Comparison of ENCODE assay signal across 6 cellular contexts in genomic region chr7:100475549-100475948, GRCh38. TPM values are rescaled to one million over a fixed set of nuclear protein-coding genes. Genes with fewer than 3 reads are reported as not detected.
A peak's percentile ranks its signal among the peaks of the same experiment; 100 is the strongest.
DNase-seq lines count a peak whose midpoint lies in the region; ATAC-seq lines count a peak whose summit lies in the region.

No MANE protein-coding gene starts in this region.

- intact Hi-C loops in activated T-helper 1 cell treated with anti-CD3 and anti-CD28 coated beads, Interleukin-12 subunit alpha, Interleukin-12 subunit beta, Interleukin-2, Interleukin-4 antibody, amounts not matched to agents 30 ng/mL and 10 ng/mL and 1 ng/mL, durations not matched to agents 14 hours and 24 hours and 36 hours (cut with micrococcal nuclease) = loop anchor here (5.0 kb wide), 2 partner anchors 217 to 252 kb away; partner anchors contain the start of gene GIGYF1

- H3K4me3 ChIP-seq in CD4-positive, CD25-positive, alpha-beta regulatory T cell (ENCODE audit: low read depth, low read length) = peak overlapping the region; percentile 44
- peak overlapping the region in 1 of 2 donors; percentile 82 for H3K4me3 ChIP-seq in muscle layer of colon (ENCODE audit: low read depth in 1 of 2, low read length in 2 of 2)

- H3K27me3 ChIP-seq in CD4-positive, CD25-positive, alpha-beta regulatory T cell (ENCODE audit: control insufficient read depth, insufficient read depth, low read length) = no peaks in the 10 kb centered on the region
- H3K27me3 ChIP-seq in muscle layer of colon (ENCODE audit: control insufficient read depth in 1 of 2, insufficient read depth in 2 of 2, low read length in 2 of 2) = no peaks in the 10 kb centered on the region

- H3K4me1 ChIP-seq in CD4-positive, CD25-positive, alpha-beta regulatory T cell (ENCODE audit: control insufficient read depth, insufficient read depth, low read length, poor library complexity, severe bottlenecking) = peaks cover 61% of the 10 kb centered on the region
- H3K4me1 ChIP-seq in muscle layer of colon (ENCODE audit: insufficient read depth, low read length) = peaks cover 47% of the 10 kb centered on the region

- peaks cover 14% of the 10 kb centered on the region for H3K36me3 Mint-ChIP-seq in CD4-positive, CD25-positive, alpha-beta regulatory T cell
- peaks cover 36% of the 10 kb centered on the region for H3K36me3 Mint-ChIP-seq in activated T-helper 1 cell treated with anti-CD3 and anti-CD28 coated beads, Interleukin-12 subunit alpha, Interleukin-12 subunit beta, Interleukin-2, Interleukin-4 antibody, amounts not matched to agents 30 ng/mL and 10 ng/mL and 1 ng/mL, durations not matched to agents 14 hours and 24 hours and 36 hours (ENCODE audit: low read depth)

- peak overlapping the region; percentile 93 to 95 (median 95) for H3K27ac Mint-ChIP-seq in CD4-positive, CD25-positive, alpha-beta regulatory T cell
- peak overlapping the region; percentile 88 for H3K27ac Mint-ChIP-seq in activated T-helper 1 cell treated with anti-CD3 and anti-CD28 coated beads, Interleukin-12 subunit alpha, Interleukin-12 subunit beta, Interleukin-2, Interleukin-4 antibody, amounts not matched to agents 30 ng/mL and 10 ng/mL and 1 ng/mL, durations not matched to agents 14 hours and 24 hours and 36 hours

- H3K9ac ChIP-seq in muscle layer of colon (ENCODE audit: low read length) = peak overlapping the region; percentile 73

- H3K9me3 Mint-ChIP-seq in CD4-positive, CD25-positive, alpha-beta regulatory T cell = peaks cover 0 to 2% (median 0%) of the 10 kb centered on the region in 7 donors
- H3K9me3 Mint-ChIP-seq in activated T-helper 1 cell treated with anti-CD3 and anti-CD28 coated beads, Interleukin-12 subunit alpha, Interleukin-12 subunit beta, Interleukin-2, Interleukin-4 antibody, amounts not matched to agents 30 ng/mL and 10 ng/mL and 1 ng/mL, durations not matched to agents 14 hours and 24 hours and 36 hours = no peaks in the 10 kb centered on the region

- no peak for ATAC-seq in CD4-positive, CD25-positive, alpha-beta regulatory T cell (ENCODE audit: low read depth in 2 of 2)

- peaks cover 29% of the 10 kb centered on the region for H3K36me3 ChIP-seq in CD4-positive, CD25-positive, alpha-beta regulatory T cell (ENCODE audit: control insufficient read depth, insufficient read depth, low read length)
- peaks cover 19% of the 10 kb centered on the region for H3K36me3 ChIP-seq in muscle layer of colon (ENCODE audit: insufficient read depth, low read length)

- peaks cover 0 to 56% (median 30%) of the 10 kb centered on the region in 4 donors for H3K4me1 Mint-ChIP-seq in CD4-positive, CD25-positive, alpha-beta regulatory T cell
- peaks cover 40% of the 10 kb centered on the region for H3K4me1 Mint-ChIP-seq in activated T-helper 1 cell treated with anti-CD3 and anti-CD28 coated beads, Interleukin-12 subunit alpha, Interleukin-12 subunit beta, Interleukin-2, Interleukin-4 antibody, amounts not matched to agents 30 ng/mL and 10 ng/mL and 1 ng/mL, durations not matched to agents 14 hours and 24 hours and 36 hours (ENCODE audit: low read depth)

- no peak for DNase-seq in CD4-positive, CD25-positive, alpha-beta regulatory T cell
- DNase-seq in activated T-helper 1 cell treated with anti-CD3 and anti-CD28 coated beads, Interleukin-12 subunit alpha, Interleukin-12 subunit beta, Interleukin-2, Interleukin-4 antibody, amounts not matched to agents 30 ng/mL and 10 ng/mL and 1 ng/mL, durations not matched to agents 14 hours and 24 hours and 36 hours (ENCODE audit: low spot score) = no peak
- DNase-seq in NCI-H2081 treated with DMSO at 0.1 percent for 48 hours (lab: John Stamatoyannopoulos, UW) (no peak), NCI-H187 treated with DMSO at 0.1 percent for 48 hours (lab: John Stamatoyannopoulos, UW) (no peak), SIG-M5 (lab: John Stamatoyannopoulos, UW) (no peak)

- no peaks in the 10 kb centered on the region for H3K9me3 ChIP-seq in CD4-positive, CD25-positive, alpha-beta regulatory T cell (ENCODE audit: control insufficient read depth in 2 of 2, low read length in 2 of 2)
- no peaks in the 10 kb centered on the region for H3K9me3 ChIP-seq in muscle layer of colon (ENCODE audit: low read length)

- peak overlapping the region; percentile 69 for H3K27ac ChIP-seq in CD4-positive, CD25-positive, alpha-beta regulatory T cell (ENCODE audit: insufficient read depth, low read length, poor library complexity, severe bottlenecking)
- peak overlapping the region; percentile 78 for H3K27ac ChIP-seq in muscle layer of colon (ENCODE audit: low read depth, low read length)

- peaks cover 8% of the 10 kb centered on the region for H3K27me3 Mint-ChIP-seq in CD4-positive, CD25-positive, alpha-beta regulatory T cell
- no peaks in the 10 kb centered on the region for H3K27me3 Mint-ChIP-seq in activated T-helper 1 cell treated with anti-CD3 and anti-CD28 coated beads, Interleukin-12 subunit alpha, Interleukin-12 subunit beta, Interleukin-2, Interleukin-4 antibody, amounts not matched to agents 30 ng/mL and 10 ng/mL and 1 ng/mL, durations not matched to agents 14 hours and 24 hours and 36 hours (ENCODE audit: insufficient read depth)

- H3K4me3 Mint-ChIP-seq in CD4-positive, CD25-positive, alpha-beta regulatory T cell = peak overlapping the region; percentile 86 to 97 (median 94)
- H3K4me3 Mint-ChIP-seq in activated T-helper 1 cell treated with anti-CD3 and anti-CD28 coated beads, Interleukin-12 subunit alpha, Interleukin-12 subunit beta, Interleukin-2, Interleukin-4 antibody, amounts not matched to agents 30 ng/mL and 10 ng/mL and 1 ng/mL, durations not matched to agents 14 hours and 24 hours and 36 hours = peak overlapping the region; percentile 99

RNA-seq across cellular contexts. Expression of gene TSC22D4, which starts 3.5 kb away (rescaled TPM):
- 113 TPM for total RNA-seq in CD4-positive, CD25-positive, alpha-beta regulatory T cell
- polyA plus RNA-seq in CD4-positive, CD25-positive, alpha-beta regulatory T cell = 10 to 100 TPM; 22.2 to 35.8 (median 33.4) TPM
- 126 and 134 TPM in 2 replicates for total RNA-seq in activated T-helper 1 cell treated with anti-CD3 and anti-CD28 coated beads, Interleukin-12 subunit alpha, Interleukin-12 subunit beta, Interleukin-2, Interleukin-4 antibody, amounts not matched to agents 30 ng/mL and 10 ng/mL and 1 ng/mL, durations not matched to agents 14 hours and 24 hours and 36 hours

RNA-seq across cellular contexts. Expression of gene NYAP1, which starts 8.2 kb away (rescaled TPM):
- total RNA-seq in CD4-positive, CD25-positive, alpha-beta regulatory T cell = 0.89 TPM
- polyA plus RNA-seq in CD4-positive, CD25-positive, alpha-beta regulatory T cell = not detected
- 0.23 and 0.37 TPM in 2 replicates for total RNA-seq in activated T-helper 1 cell treated with anti-CD3 and anti-CD28 coated beads, Interleukin-12 subunit alpha, Interleukin-12 subunit beta, Interleukin-2, Interleukin-4 antibody, amounts not matched to agents 30 ng/mL and 10 ng/mL and 1 ng/mL, durations not matched to agents 14 hours and 24 hours and 36 hours

RNA-seq across cellular contexts. Expression of gene SPACDR, which starts 11.5 kb away (rescaled TPM):
- 3.7 TPM for total RNA-seq in CD4-positive, CD25-positive, alpha-beta regulatory T cell
- polyA plus RNA-seq in CD4-positive, CD25-positive, alpha-beta regulatory T cell = under 1 TPM in 2 of 4 donors, not detected in 2; 0.32 TPM
- total RNA-seq in activated T-helper 1 cell treated with anti-CD3 and anti-CD28 coated beads, Interleukin-12 subunit alpha, Interleukin-12 subunit beta, Interleukin-2, Interleukin-4 antibody, amounts not matched to agents 30 ng/mL and 10 ng/mL and 1 ng/mL, durations not matched to agents 14 hours and 24 hours and 36 hours = 2.8 and 2.9 TPM in 2 replicates

RNA-seq across cellular contexts. Expression of gene PPP1R35, which starts 39.3 kb away (rescaled TPM):
- total RNA-seq in CD4-positive, CD25-positive, alpha-beta regulatory T cell = 52.8 TPM
- 10 to 100 TPM; 42.3 to 72.2 (median 49.4) TPM for polyA plus RNA-seq in CD4-positive, CD25-positive, alpha-beta regulatory T cell
- total RNA-seq in activated T-helper 1 cell treated with anti-CD3 and anti-CD28 coated beads, Interleukin-12 subunit alpha, Interleukin-12 subunit beta, Interleukin-2, Interleukin-4 antibody, amounts not matched to agents 30 ng/mL and 10 ng/mL and 1 ng/mL, durations not matched to agents 14 hours and 24 hours and 36 hours = 57.6 and 58.6 TPM in 2 replicates

RNA-seq across cellular contexts. Expression of gene MEPCE, which starts 45.9 kb away (rescaled TPM):
- 73.1 TPM for total RNA-seq in CD4-positive, CD25-positive, alpha-beta regulatory T cell
- 10 to 100 TPM; 10.2 to 15.9 (median 13.5) TPM for polyA plus RNA-seq in CD4-positive, CD25-positive, alpha-beta regulatory T cell
- 57.6 and 58.8 TPM in 2 replicates for total RNA-seq in activated T-helper 1 cell treated with anti-CD3 and anti-CD28 coated beads, Interleukin-12 subunit alpha, Interleukin-12 subunit beta, Interleukin-2, Interleukin-4 antibody, amounts not matched to agents 30 ng/mL and 10 ng/mL and 1 ng/mL, durations not matched to agents 14 hours and 24 hours and 36 hours
